Comparison of ENCODE assay signal across 12 cellular contexts in genomic region chr2:112187046-112187715, GRCh38. TPM values are rescaled to one million over a fixed set of nuclear protein-coding genes. Genes with fewer than 3 reads are reported as not detected.
DNase-seq lines count a peak whose midpoint lies in the region; ATAC-seq and TF ChIP-seq lines count a peak whose summit lies in the region.
"Had no signal": no experiment of that assay in that cellular context is flagged by ENCODE, and none has a peak within 500 bp of the region (broad histone marks: within the 10 kb centered on the region; RNA-seq: fewer than 3 reads in every experiment).

No MANE protein-coding gene starts in this region.

- H4K20me1 ChIP-seq in Loucy (ENCODE audit: insufficient read depth, low read length, poor library complexity, severe bottlenecking): no peaks in the 10 kb centered on the region

- H3K9me2 ChIP-seq in Loucy (replicated peaks; ENCODE audit: low read depth, low read length): no peaks in the 10 kb centered on the region

- H3K9me3 ChIP-seq in CD4-positive, alpha-beta T cell (ENCODE audit: control insufficient read depth, low read length): no peaks in the 10 kb centered on the region
- H3K9me3 ChIP-seq in Loucy (ENCODE audit: insufficient read depth, low read depth, low read length): no peaks in the 10 kb centered on the region
- H3K9me3 ChIP-seq: pancreas, SJSA1 had no signal

- H3K9me3 Mint-ChIP-seq in CD4-positive, alpha-beta T cell: no peaks in the 10 kb centered on the region
- no peaks in the 10 kb centered on the region for H3K9me3 Mint-ChIP-seq in activated naive CD4-positive, alpha-beta T cell treated with anti-CD3 and anti-CD28 coated beads for 36 hours
- no peaks in the 10 kb centered on the region for H3K9me3 Mint-ChIP-seq in natural killer cell treated with Interleukin-12 subunit alpha and Interleukin-12 subunit beta and Interleukin-15 and Interleukin-18, amount 100 ng/mL, for 72 hours

- peak overlapping the region; percentile 59 for H3K9ac ChIP-seq in Loucy (ENCODE audit: low read depth, low read length, poor library complexity, severe bottlenecking)

- POLR2A ChIA-PET in CD4-positive, alpha-beta T cell (lab: Charles Lee): interaction anchor here (0.7 to 1.6 kb wide), 4 partner anchors 10 to 88 kb away, joined by 3 to 6 read pairs (median 4); no protein-coding TSS in a partner anchor

- H3K36me3 Mint-ChIP-seq in CD4-positive, alpha-beta T cell (ENCODE audit: low read depth): peaks cover 47% of the 10 kb centered on the region
- H3K36me3 Mint-ChIP-seq in activated naive CD4-positive, alpha-beta T cell treated with anti-CD3 and anti-CD28 coated beads for 36 hours (ENCODE audit: low read depth): peaks cover 36% of the 10 kb centered on the region
- no peaks in the 10 kb centered on the region for H3K36me3 Mint-ChIP-seq in natural killer cell treated with Interleukin-12 subunit alpha and Interleukin-12 subunit beta and Interleukin-15 and Interleukin-18, amount 100 ng/mL, for 72 hours

- no peaks in the 10 kb centered on the region for H3K36me3 ChIP-seq in Loucy (ENCODE audit: insufficient read depth, low read length)
- H3K36me3 ChIP-seq: pancreas, SJSA1 had no signal

- no peak for DNase-seq in CD4-positive, alpha-beta T cell
- DNase-seq in activated naive CD4-positive, alpha-beta T cell treated with anti-CD3 and anti-CD28 coated beads for 36 hours: no peak
- DNase-seq in natural killer cell treated with Interleukin-12 subunit alpha and Interleukin-12 subunit beta and Interleukin-15 and Interleukin-18, amount 100 ng/mL, for 72 hours (ENCODE audit: low spot score): no peak
- no peak for DNase-seq in HuH-7 (ENCODE audit: low spot score)
- DNase-seq in stimulated activated naive CD4-positive, alpha-beta T cell treated with Interleukin-2 at 50 U/mL for 16 hours (lab: John Stamatoyannopoulos, UW): no peak
- DNase-seq: NCI-H2107, pancreas had no signal

- peak overlapping the region; percentile 96 for H3K27ac ChIP-seq in CD4-positive, alpha-beta T cell (ENCODE audit: low read depth, low read length)
- H3K27ac ChIP-seq: C4-2B, pancreas, SJSA1 had no signal

- peak overlapping the region; percentile 43 for H3K4me3 ChIP-seq in Loucy (ENCODE audit: low read length, poor library complexity, severe bottlenecking)
- H3K4me3 ChIP-seq: pancreas, SJSA1 had no signal

- CTCF ChIA-PET in CD4-positive, alpha-beta T cell (lab: Charles Lee): interaction anchor here (1.8 kb wide), 1 partner anchor 66 kb away, joined by 6 read pairs; no protein-coding TSS in a partner anchor
- CTCF ChIA-PET in activated naive CD4-positive, alpha-beta T cell treated with anti-CD3 and anti-CD28 coated beads for 36 hours (lab: Charles Lee): no interaction called here

- peak overlapping the region; percentile 71 for H3K4me2 ChIP-seq in Loucy (ENCODE audit: low read depth, low read length, poor library complexity, severe bottlenecking)

- H2AFZ ChIP-seq in Loucy (ENCODE audit: low read length): peak overlapping the region; percentile 67; the same call in 1 of the 2 replicates

- H3K4me1 ChIP-seq in Loucy (ENCODE audit: insufficient read depth, low read length, poor library complexity, severe bottlenecking): peaks cover 53% of the 10 kb centered on the region
- H3K4me1 ChIP-seq: pancreas, SJSA1 had no signal

- no peaks in the 10 kb centered on the region for H3K27me3 Mint-ChIP-seq in CD4-positive, alpha-beta T cell
- no peaks in the 10 kb centered on the region for H3K27me3 Mint-ChIP-seq in activated naive CD4-positive, alpha-beta T cell treated with anti-CD3 and anti-CD28 coated beads for 36 hours (ENCODE audit: low read depth)
- H3K27me3 Mint-ChIP-seq in natural killer cell treated with Interleukin-12 subunit alpha and Interleukin-12 subunit beta and Interleukin-15 and Interleukin-18, amount 100 ng/mL, for 72 hours: no peaks in the 10 kb centered on the region

- no peak for TF ChIP-seq CTCF in CD4-positive, alpha-beta T cell (IDR thresholded peaks at IDR 0.05)
- no peak for TF ChIP-seq CTCF in Loucy (conservative IDR thresholded peaks at IDR 0.05; ENCODE audit: low read length)

- H3K79me2 ChIP-seq in Loucy (ENCODE audit: insufficient read depth, low read length): no peaks in the 10 kb centered on the region

- H3K4me1 Mint-ChIP-seq in CD4-positive, alpha-beta T cell (ENCODE audit: low read depth): peaks cover 84% of the 10 kb centered on the region
- peaks cover 89% of the 10 kb centered on the region for H3K4me1 Mint-ChIP-seq in activated naive CD4-positive, alpha-beta T cell treated with anti-CD3 and anti-CD28 coated beads for 36 hours (ENCODE audit: low read depth)
- H3K4me1 Mint-ChIP-seq in natural killer cell treated with Interleukin-12 subunit alpha and Interleukin-12 subunit beta and Interleukin-15 and Interleukin-18, amount 100 ng/mL, for 72 hours (ENCODE audit: low read depth in 2 of 2): peaks cover 11 to 15% of the 10 kb centered on the region in 2 donors

- no peaks in the 10 kb centered on the region for H3K27me3 ChIP-seq in CD4-positive, alpha-beta T cell (ENCODE audit: control insufficient read depth, insufficient read depth, low read length)
- no peaks in the 10 kb centered on the region for H3K27me3 ChIP-seq in Loucy (ENCODE audit: insufficient read depth, low read length, poor library complexity, severe bottlenecking)
- H3K27me3 ChIP-seq: pancreas had no signal

- ATAC-seq in CD4-positive, alpha-beta T cell (ENCODE audit: poor library complexity): no peak
- no peak for ATAC-seq in natural killer cell treated with Interleukin-12 subunit alpha and Interleukin-12 subunit beta and Interleukin-15 and Interleukin-18, amount 100 ng/mL, for 72 hours
- ATAC-seq in GM18517 (IDR thresholded peaks at IDR 0.05; ENCODE audit: unreplicated experiment) (no peak), GM18909 (IDR thresholded peaks at IDR 0.05; ENCODE audit: poor library complexity, unreplicated experiment) (no peak)

- no peaks in the 10 kb centered on the region for H3F3A ChIP-seq in Loucy (ENCODE audit: low read depth)

- peak overlapping the region; percentile 94 for H3K27ac Mint-ChIP-seq in CD4-positive, alpha-beta T cell
- H3K27ac Mint-ChIP-seq in activated naive CD4-positive, alpha-beta T cell treated with anti-CD3 and anti-CD28 coated beads for 36 hours: peak overlapping the region; percentile 99
- peak overlapping the region; percentile 55 to 83 for H3K27ac Mint-ChIP-seq in natural killer cell treated with Interleukin-12 subunit alpha and Interleukin-12 subunit beta and Interleukin-15 and Interleukin-18, amount 100 ng/mL, for 72 hours

- H3K4me3 Mint-ChIP-seq in CD4-positive, alpha-beta T cell: peak overlapping the region; percentile 56
- peak overlapping the region; percentile 63 for H3K4me3 Mint-ChIP-seq in activated naive CD4-positive, alpha-beta T cell treated with anti-CD3 and anti-CD28 coated beads for 36 hours
- no peak overlapping the region for H3K4me3 Mint-ChIP-seq in natural killer cell treated with Interleukin-12 subunit alpha and Interleukin-12 subunit beta and Interleukin-15 and Interleukin-18, amount 100 ng/mL, for 72 hours

- intact Hi-C loops in CD4-positive, alpha-beta T cell (cut with DNase I, micrococcal nuclease): loop anchor here (5.0 to 10.0 kb wide), 5 partner anchors 65 to 1708 kb away; partner anchors contain the start of genes ACTR3 (in 1 of the 2), CHCHD5 (in 1 of the 2), TMEM87B (in 1 of the 2) and ZC3H6 (in 1 of the 2)
- intact Hi-C loops in activated naive CD4-positive, alpha-beta T cell treated with anti-CD3 and anti-CD28 coated beads for 36 hours (cut with micrococcal nuclease): loop anchor here (5.0 kb wide), 2 partner anchors 50 to 985 kb away; partner anchors contain the start of genes FBLN7 and PSD4

RNA-seq across cellular contexts. Expression of gene FBLN7, which starts 49.0 kb away (rescaled TPM):
- 10 to 100 TPM; 27.0 to 27.2 TPM for total RNA-seq in CD4-positive, alpha-beta T cell
- total RNA-seq in activated naive CD4-positive, alpha-beta T cell treated with anti-CD3 and anti-CD28 coated beads for 36 hours: 10 to 100 TPM; 34.5 to 39.0 TPM
- total RNA-seq in natural killer cell treated with Interleukin-12 subunit alpha and Interleukin-12 subunit beta and Interleukin-15 and Interleukin-18, amount 100 ng/mL, for 72 hours: under 1 TPM; 0.38 to 0.61 TPM
- total RNA-seq: SJSA1 had no signal

Comparison
In these comparisons a context has a peak if more than half of its experiments do, and no peak if none do; other contexts are left out.
1. RNA of gene FBLN7, which starts 49.0 kb away (total RNA-seq): 34.5 to 39.0 TPM in activated naive CD4-positive, alpha-beta T cell treated with anti-CD3 and anti-CD28 coated beads for 36 hours and 27.0 to 27.2 TPM in CD4-positive, alpha-beta T cell; 0.38 to 0.61 TPM in natural killer cell treated with Interleukin-12 subunit alpha and Interleukin-12 subunit beta and Interleukin-15 and Interleukin-18, amount 100 ng/mL, for 72 hours; every median in the first group is over 10 times any median in the second.
2. Peak in every context shown above with its lines, with median percentiles within 50 percentile points of each other: H3K27ac Mint-ChIP-seq.